22 cellular contexts compared by ENCODE assay signal in the genomic region with DNA sequence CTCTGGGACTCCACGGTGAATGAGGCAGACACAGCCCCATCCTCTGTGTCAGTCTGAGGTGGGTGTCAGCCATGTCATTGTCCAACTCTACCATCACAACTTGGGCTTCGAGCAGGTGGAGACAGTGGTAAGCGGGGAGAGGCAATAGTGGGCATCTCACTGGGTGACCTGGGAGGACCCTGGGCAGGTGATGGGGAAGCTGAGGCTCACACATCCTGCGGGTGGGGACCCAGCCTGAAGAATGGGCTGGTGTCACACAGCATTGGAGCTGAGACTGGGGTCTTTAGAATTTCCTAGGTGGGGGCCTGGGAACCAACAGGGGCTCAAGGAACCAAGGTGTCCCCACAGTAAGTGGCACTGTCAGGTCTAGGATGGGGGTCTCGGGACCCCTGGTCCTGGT. TPM values are rescaled to one million over a fixed set of nuclear protein-coding genes. Genes with fewer than 3 reads are reported as not detected.
"Had no signal": no experiment of that assay in that cellular context is flagged by ENCODE, and none has a peak within 500 bp of the region (broad histone marks: within the 10 kb centered on the region; RNA-seq: fewer than 3 reads in every experiment).

No MANE protein-coding gene starts in this region.

- H3K27ac Mint-ChIP-seq: dendritic cell treated with granulocyte-macrophage colony-stimulating factor and Interleukin-4, amounts not matched to agents 40 ng/mL and 50 ng/mL, for 4 days; effector memory CD8-positive, alpha-beta T cell; stimulated activated naive B cell treated with anti-CD40 and anti-IgM and Interleukin-4, amounts not matched to agents 10 μg/mL and 1 μg/mL and 100 μg/mL, for 72 hours had no signal

- H3K4me3 Mint-ChIP-seq: dendritic cell treated with granulocyte-macrophage colony-stimulating factor and Interleukin-4, amounts not matched to agents 40 ng/mL and 50 ng/mL, for 4 days; effector memory CD8-positive, alpha-beta T cell; immature natural killer cell; naive thymus-derived CD8-positive, alpha-beta T cell; stimulated activated naive B cell treated with anti-CD40 and anti-IgM and Interleukin-4, amounts not matched to agents 10 μg/mL and 1 μg/mL and 100 μg/mL, for 72 hours had no signal

- H3K9me3 Mint-ChIP-seq: dendritic cell treated with granulocyte-macrophage colony-stimulating factor and Interleukin-4, amounts not matched to agents 40 ng/mL and 50 ng/mL, for 4 days; effector memory CD8-positive, alpha-beta T cell; immature natural killer cell; naive thymus-derived CD8-positive, alpha-beta T cell; stimulated activated naive B cell treated with anti-CD40 and anti-IgM and Interleukin-4, amounts not matched to agents 10 μg/mL and 1 μg/mL and 100 μg/mL, for 72 hours had no signal

- DNase-seq: effector memory CD8-positive, alpha-beta T cell; esophagus squamous epithelium; foreskin fibroblast; glutamatergic neuron; immature natural killer cell; left lung; mucosa of descending colon; occipital lobe; spleen; stimulated activated CD4-positive, alpha-beta T cell treated with anti-CD3 and anti-CD28 coated beads, Interleukin-15, amount 100 ng/mL, for 24 hours; stimulated activated CD4-positive, alpha-beta T cell treated with anti-CD3 and anti-CD28 coated beads, Interleukin-1b, Interleukin-23, amount 100 ng/mL, for 48 hours; stimulated activated CD4-positive, alpha-beta T cell treated with anti-CD3 and anti-CD28 coated beads, Interleukin-4, amount 100 ng/mL, for 24 hours; stimulated activated naive B cell treated with anti-CD40 and anti-IgM and Interleukin-4, amounts not matched to agents 10 μg/mL and 1 μg/mL and 100 μg/mL, for 72 hours; trophoblast cell had no signal

- ATAC-seq: effector memory CD8-positive, alpha-beta T cell; gastroesophageal sphincter; left lung; mucosa of descending colon; naive thymus-derived CD8-positive, alpha-beta T cell; sciatic nerve; stimulated activated naive B cell treated with anti-CD40 and anti-IgM and Interleukin-4, amounts not matched to agents 10 μg/mL and 1 μg/mL and 100 μg/mL, for 72 hours had no signal

- H3K27me3 Mint-ChIP-seq: effector memory CD8-positive, alpha-beta T cell; naive thymus-derived CD8-positive, alpha-beta T cell; stimulated activated naive B cell treated with anti-CD40 and anti-IgM and Interleukin-4, amounts not matched to agents 10 μg/mL and 1 μg/mL and 100 μg/mL, for 72 hours had no signal

- H3K36me3 Mint-ChIP-seq: immature natural killer cell; naive thymus-derived CD8-positive, alpha-beta T cell had no signal

RNA-seq across cellular contexts. Expression of gene C22orf15, which starts 16.9 kb away (rescaled TPM):
- total RNA-seq: esophagus squamous epithelium, occipital lobe, skeletal muscle tissue, vagina had no signal

RNA-seq across cellular contexts. Expression of gene VPREB3, which starts 25.5 kb away (rescaled TPM):
- total RNA-seq: epithelial cell of proximal tubule, esophagus squamous epithelium, left lung, occipital lobe, pulmonary artery endothelial cell, sciatic nerve, skeletal muscle tissue, vagina had no signal
